Comparison of ENCODE assay signal across 1 cellular context in genomic region chr4:74516321-74516720, GRCh38.
TF ChIP-seq lines count a peak whose summit lies in the region.

No MANE protein-coding gene starts in this region.

TF ChIP-seq in IMR-90, 13 proteins besides CTCF, POLR2A, EP300 and RAD21:
- TF ChIP-seq RFX5 (IDR thresholded peaks at IDR 0.05; ENCODE audit: low read depth, low read length) (no peak), SMC3 (IDR thresholded peaks at IDR 0.05; ENCODE audit: low read depth, low read length) (no peak), USF2 (IDR thresholded peaks at IDR 0.05; ENCODE audit: low read depth, low read length) (no peak), MAFK (IDR thresholded peaks at IDR 0.05; ENCODE audit: low read depth, low read length) (no peak), MXI1 (IDR thresholded peaks at IDR 0.05; ENCODE audit: borderline replicate concordance, low read depth, low read length) (no peak), CHD1 (IDR thresholded peaks at IDR 0.05; ENCODE audit: low read depth, low read length) (no peak), MAZ (IDR thresholded peaks at IDR 0.05; ENCODE audit: borderline replicate concordance, low read depth, low read length) (no peak), ELK1 (IDR thresholded peaks at IDR 0.05; ENCODE audit: borderline replicate concordance, low read depth, low read length) (no peak), CEBPB (IDR thresholded peaks at IDR 0.05; ENCODE audit: low read depth, low read length) (no peak), BHLHE40 (IDR thresholded peaks at IDR 0.05; ENCODE audit: low read depth, low read length) (no peak), NFE2L2 (IDR thresholded peaks at IDR 0.05; ENCODE audit: low read depth, low read length) (no peak), RCOR1 (IDR thresholded peaks at IDR 0.05; ENCODE audit: insufficient replicate concordance, low read length) (no peak), FOS (IDR thresholded peaks at IDR 0.05; ENCODE audit: low read depth, low read length) (no peak)
TF ChIP-seq in IMR-90: peak in this region for 0.
